8 cellular contexts compared by ENCODE assay signal in the genomic region with DNA sequence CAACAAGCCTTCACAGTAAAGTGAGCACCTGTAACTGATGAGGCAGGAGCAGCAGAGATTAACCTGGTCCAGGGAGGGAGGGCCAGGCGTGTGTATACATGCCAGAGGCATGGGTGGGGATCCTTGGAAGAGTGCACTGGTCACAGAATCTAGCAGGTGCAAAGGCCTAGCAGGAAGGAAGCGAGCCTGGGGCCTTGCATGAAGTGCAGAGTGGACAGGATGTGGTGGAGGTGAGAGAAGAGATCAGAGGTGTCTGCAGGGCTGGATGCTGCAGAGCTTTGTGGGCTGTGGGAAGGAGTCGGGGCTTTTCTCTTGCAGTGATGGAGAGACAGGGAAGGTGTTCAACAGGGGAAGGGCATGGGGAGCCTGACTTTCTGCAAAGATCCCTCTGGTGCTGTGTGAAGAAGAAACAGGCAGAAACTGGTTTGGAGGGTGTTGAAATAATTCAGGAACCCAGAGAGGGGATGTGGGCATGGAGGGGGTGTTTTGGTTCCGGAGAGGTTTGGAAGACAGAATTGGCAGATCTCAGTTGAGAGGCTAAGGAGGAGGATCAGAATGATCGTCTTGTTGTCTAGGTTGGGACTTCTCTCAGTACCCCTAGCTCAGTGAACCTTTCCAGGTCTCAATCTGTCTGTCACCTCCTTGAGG. TPM values are rescaled to one million over a fixed set of nuclear protein-coding genes. Genes with fewer than 3 reads are reported as not detected.
DNase-seq lines count a peak whose midpoint lies in the region; ATAC-seq and TF ChIP-seq lines count a peak whose summit lies in the region.

No MANE protein-coding gene starts in this region.

- H3K27ac Mint-ChIP-seq in activated CD4-positive, alpha-beta memory T cell treated with anti-CD3 and anti-CD28 coated beads, Interleukin-2, amount 10 ng/mL, durations not matched to agents 7 days and 5 days = peak overlapping the region; percentile 82

- ATAC-seq in HG03457 (IDR thresholded peaks at IDR 0.05; ENCODE audit: unreplicated experiment) (peak; percentile 46), GM18517 (IDR thresholded peaks at IDR 0.05; ENCODE audit: unreplicated experiment) (no peak)

- no peaks in the 10 kb centered on the region for H3K36me3 ChIP-seq in prostate gland

- H3K9me3 ChIP-seq in prostate gland = no peaks in the 10 kb centered on the region

- H3K4me3 ChIP-seq in prostate gland = no peak overlapping the region

- peaks cover 4% of the 10 kb centered on the region for H3K27me3 Mint-ChIP-seq in activated CD4-positive, alpha-beta memory T cell treated with anti-CD3 and anti-CD28 coated beads, Interleukin-2, amount 10 ng/mL, durations not matched to agents 7 days and 5 days

- H3K4me1 Mint-ChIP-seq in activated CD4-positive, alpha-beta memory T cell treated with anti-CD3 and anti-CD28 coated beads, Interleukin-2, amount 10 ng/mL, durations not matched to agents 7 days and 5 days = peaks cover 69% of the 10 kb centered on the region

- H3K27ac ChIP-seq in prostate gland = no peak overlapping the region

- no peaks in the 10 kb centered on the region for H3K4me1 ChIP-seq in prostate gland (replicated peaks)

- intact Hi-C loops in prostate gland (cut with DNase I) = no loop called here

- TF ChIP-seq POLR2A in prostate gland (IDR thresholded peaks at IDR 0.05) = no peak

- WGBS in prostate gland = 72% methylated on average over 5 of the region's 5 CpGs

- no peaks in the 10 kb centered on the region for H3K27me3 ChIP-seq in prostate gland (replicated peaks; ENCODE audit: insufficient read depth)

- H3K9me3 Mint-ChIP-seq in activated CD4-positive, alpha-beta memory T cell treated with anti-CD3 and anti-CD28 coated beads, Interleukin-2, amount 10 ng/mL, durations not matched to agents 7 days and 5 days = peaks cover 2% of the 10 kb centered on the region

- peak overlapping the region; percentile 45 for H3K4me3 Mint-ChIP-seq in activated CD4-positive, alpha-beta memory T cell treated with anti-CD3 and anti-CD28 coated beads, Interleukin-2, amount 10 ng/mL, durations not matched to agents 7 days and 5 days

- POLR2A ChIA-PET in activated CD4-positive, alpha-beta memory T cell treated with anti-CD3 and anti-CD28 coated beads, Interleukin-2, amount 10 ng/mL, durations not matched to agents 7 days and 5 days (lab: Charles Lee) = interaction anchor here (0.6 to 3.6 kb wide), 6 partner anchors 12 to 81 kb away, joined by 3 to 16 read pairs (median 5); no protein-coding TSS in a partner anchor

- CTCF ChIA-PET in activated CD4-positive, alpha-beta memory T cell treated with anti-CD3 and anti-CD28 coated beads, Interleukin-2, amount 10 ng/mL, durations not matched to agents 7 days and 5 days (lab: Charles Lee) = interaction anchor here (0.6 to 1.3 kb wide), 3 partner anchors 13 to 89 kb away, joined by 3 to 4 read pairs (median 3); no protein-coding TSS in a partner anchor

- no peak for TF ChIP-seq CTCF in prostate gland (IDR thresholded peaks at IDR 0.05)

- peaks cover 10% of the 10 kb centered on the region for H3K36me3 Mint-ChIP-seq in activated CD4-positive, alpha-beta memory T cell treated with anti-CD3 and anti-CD28 coated beads, Interleukin-2, amount 10 ng/mL, durations not matched to agents 7 days and 5 days (ENCODE audit: low read depth)

- DNase-seq in SIG-M5 treated with dmso at 0.1 percent for 504 hours (lab: John Stamatoyannopoulos, UW; ENCODE audit: unreplicated experiment) (peak; percentile 52), SIG-M5 (lab: John Stamatoyannopoulos, UW) (no peak), A172 (ENCODE audit: low spot score) (no peak), prostate gland (ENCODE audit: low spot score) (no peak)
- DNase-seq in activated CD4-positive, alpha-beta memory T cell treated with anti-CD3 and anti-CD28 coated beads, Interleukin-2, amount 10 ng/mL, durations not matched to agents 7 days and 5 days = peak; percentile 80
- peak; percentile 9 for DNase-seq in stimulated activated CD4-positive, alpha-beta T cell treated with anti-CD3 and anti-CD28 coated beads, Interleukin-4, amount 100 ng/mL, for 1 hour

RNA-seq across cellular contexts. Expression of gene TPST2, which starts 2.6 kb away (rescaled TPM):
- 10 to 100 TPM; 55.4 to 60.8 TPM for total RNA-seq in activated CD4-positive, alpha-beta memory T cell treated with anti-CD3 and anti-CD28 coated beads, Interleukin-2, amount 10 ng/mL, durations not matched to agents 7 days and 5 days
- 5.5 and 9.5 TPM in 2 replicates for total RNA-seq in A172 (2014; rRNA removed; shearing (Covaris generic))
- 100 to 1,000 TPM in 1 of 2 donors, 10 to 100 TPM in 1; 49.4 to 200 TPM for total RNA-seq in prostate gland

RNA-seq across cellular contexts. Expression of gene CRYBB1, which starts 25.3 kb away (rescaled TPM):
- 1 to 10 TPM in 1 of 2 experiments, under 1 TPM in 1; 0.65 to 1.2 TPM for total RNA-seq in activated CD4-positive, alpha-beta memory T cell treated with anti-CD3 and anti-CD28 coated beads, Interleukin-2, amount 10 ng/mL, durations not matched to agents 7 days and 5 days
- total RNA-seq in A172 (2014; rRNA removed; shearing (Covaris generic)) = not detected in 2 replicates
- total RNA-seq in prostate gland = under 1 TPM in 1 of 2 donors, not detected in 1; 0.36 TPM

RNA-seq across cellular contexts. Expression of gene CRYBA4, which starts 29.3 kb away (rescaled TPM):
- total RNA-seq in activated CD4-positive, alpha-beta memory T cell treated with anti-CD3 and anti-CD28 coated beads, Interleukin-2, amount 10 ng/mL, durations not matched to agents 7 days and 5 days = under 1 TPM in 1 of 2 experiments, not detected in 1; 0.48 TPM
- total RNA-seq in A172 (2014; rRNA removed; shearing (Covaris generic)) = not detected in 2 replicates
- 1 to 10 TPM in 1 of 2 donors, not detected in 1; 3.3 TPM for total RNA-seq in prostate gland

Comparison
In these comparisons a context has a peak if more than half of its experiments do, and no peak if none do; other contexts are left out.
1. DNase-seq: peak in SIG-M5 treated with dmso at 0.1 percent for 504 hours (single experiment), activated CD4-positive, alpha-beta memory T cell treated with anti-CD3 and anti-CD28 coated beads, Interleukin-2, amount 10 ng/mL, durations not matched to agents 7 days and 5 days (single experiment) and stimulated activated CD4-positive, alpha-beta T cell treated with anti-CD3 and anti-CD28 coated beads, Interleukin-4, amount 100 ng/mL, for 1 hour (single experiment); none in SIG-M5 (single experiment), A172 (single experiment) and prostate gland (single experiment).